26 cellular contexts compared by ENCODE assay signal in the genomic region with DNA sequence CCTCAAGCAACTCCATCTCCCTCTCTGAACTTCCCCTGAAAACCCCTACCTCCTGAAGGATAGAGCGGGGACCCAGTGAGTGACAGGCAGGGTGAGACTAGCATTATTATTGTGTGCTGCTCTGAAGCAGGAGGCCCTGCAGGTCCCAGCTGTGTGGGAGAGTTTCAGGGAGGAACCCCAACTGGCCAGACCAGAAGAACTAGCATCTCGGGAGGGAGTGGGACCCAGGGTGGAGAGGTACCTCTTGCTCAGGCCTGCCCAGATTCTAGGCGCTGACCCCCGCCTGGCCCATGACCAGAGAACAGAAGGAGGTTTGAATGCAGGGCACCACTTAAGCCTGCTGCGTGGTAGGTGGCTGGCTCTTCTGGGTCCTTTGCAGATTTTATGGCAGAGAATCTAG. TPM values are rescaled to one million over a fixed set of nuclear protein-coding genes. Genes with fewer than 3 reads are reported as not detected.
DNase-seq lines count a peak whose midpoint lies in the region; ATAC-seq, FAIRE-seq and TF ChIP-seq lines count a peak whose summit lies in the region.
"Had no signal": no experiment of that assay in that cellular context is flagged by ENCODE, and none has a peak within 500 bp of the region (broad histone marks: within the 10 kb centered on the region; RNA-seq: fewer than 3 reads in every experiment).

No MANE protein-coding gene starts in this region.

- POLR2A ChIA-PET in activated CD8-positive, alpha-beta T cell treated with anti-CD3 and anti-CD28 coated beads for 36 hours (lab: Charles Lee), result no interaction called here
- POLR2A ChIA-PET in activated CD8-positive, alpha-beta T cell treated with anti-CD3 and anti-CD28 coated beads, Interleukin-2, amount 10 ng/mL, durations not matched to agents 7 days and 5 days (lab: Charles Lee), result no interaction called here
- POLR2A ChIA-PET in K562 (lab: Yijun Ruan, JAX), result no interaction called here
- POLR2A ChIA-PET in Caco-2 (lab: Charles Lee), result no interaction called here

- CTCF ChIA-PET in activated CD8-positive, alpha-beta T cell treated with anti-CD3 and anti-CD28 coated beads for 36 hours (lab: Charles Lee), result interaction anchor here (1.2 kb wide), 2 partner anchors 12 to 49 kb away, joined by 3 read pairs; no protein-coding TSS in a partner anchor
- CTCF ChIA-PET in activated CD8-positive, alpha-beta T cell treated with anti-CD3 and anti-CD28 coated beads, Interleukin-2, amount 10 ng/mL, durations not matched to agents 7 days and 5 days (lab: Charles Lee), result no interaction called here
- CTCF ChIA-PET in K562 (lab: Yijun Ruan, JAX; ENCODE audit: low intra/inter-chr PET ratio), result no interaction called here
- CTCF ChIA-PET in Caco-2 (lab: Charles Lee), result no interaction called here

- H3K9ac ChIP-seq in K562 (ENCODE audit: insufficient read depth in 1 of 2, low read depth in 2 of 2, low read length in 2 of 2), result peak overlapping the region in 1 of 2 experiments; percentile 61; a peak in 1 of 4 replicates

- no peak for TF ChIP-seq EP300 in K562 (IDR thresholded peaks at IDR 0.05; ENCODE audit: low read length)

- FAIRE-seq in K562 (lab: Jason Lieb, UNC), result no peak
- FAIRE-seq: endothelial cell of umbilical vein, H54, kidney, TTC549 had no signal

- 43% methylated on average over 5 of the region's 5 CpGs for WGBS in K562 (ENCODE audit: insufficient coverage, low coverage, missing lambda C conversion rate)

- H3K9me3 Mint-ChIP-seq in activated CD8-positive, alpha-beta T cell treated with anti-CD3 and anti-CD28 coated beads for 36 hours, result no peaks in the 10 kb centered on the region
- no peaks in the 10 kb centered on the region for H3K9me3 Mint-ChIP-seq in activated CD8-positive, alpha-beta T cell treated with anti-CD3 and anti-CD28 coated beads, Interleukin-2, amount 10 ng/mL, durations not matched to agents 7 days and 5 days (ENCODE audit: insufficient read depth)
- H3K9me3 Mint-ChIP-seq in Caco-2 (ENCODE audit: unreplicated experiment), result no peaks in the 10 kb centered on the region

- H3K79me2 ChIP-seq in K562 (ENCODE audit: control insufficient read depth, insufficient read depth, low read length) (no peaks in the 10 kb centered on the region), osteoblast (ENCODE audit: insufficient read depth, low read length) (no peaks in the 10 kb centered on the region)

- H3K4me2 ChIP-seq in K562 (ENCODE audit: insufficient read depth, low read length) (no peak overlapping the region), osteoblast (ENCODE audit: insufficient read depth, low read length) (no peak overlapping the region)

- no peak for ATAC-seq in activated CD8-positive, alpha-beta T cell treated with anti-CD3 and anti-CD28 coated beads for 36 hours
- ATAC-seq in activated CD8-positive, alpha-beta T cell treated with anti-CD3 and anti-CD28 coated beads, Interleukin-2, amount 10 ng/mL, durations not matched to agents 7 days and 5 days, result no peak
- no peak for ATAC-seq in K562
- ATAC-seq: Right ventricle myocardium inferior had no signal

- H4K20me1 ChIP-seq in K562 (replicated peaks; ENCODE audit: control insufficient read depth, insufficient read depth, low read length) (0 out of 2 replicates have a peak, but pooled peaks cover 3% of the 10 kb centered on the region), osteoblast (ENCODE audit: insufficient read depth, low read length) (no peaks in the 10 kb centered on the region)

- BruUV-seq in K562 (replicated peaks; lab: Mats Ljungman, UMichigan) (no TSS peak), Caco-2 (replicated peaks; lab: Mats Ljungman, UMichigan) (no TSS peak)

- no peak for DNase-seq in activated CD8-positive, alpha-beta T cell treated with anti-CD3 and anti-CD28 coated beads for 36 hours
- DNase-seq in activated CD8-positive, alpha-beta T cell treated with anti-CD3 and anti-CD28 coated beads, Interleukin-2, amount 10 ng/mL, durations not matched to agents 7 days and 5 days, result no peak
- DNase-seq in K562 (ENCODE audit: extremely low read depth in 1 of 4, low spot score in 3 of 4) (no peak), osteoblast (ENCODE audit: insufficient read length, low spot score, missing footprints) (peak; percentile 4), DMS53 treated with DMSO at 0.1 percent for 48 hours (lab: John Stamatoyannopoulos, UW; ENCODE audit: unreplicated experiment) (no peak), Caco-2 (no peak)
- DNase-seq: 8988T; activated CD4-positive, alpha-beta T cell treated with anti-CD3 and anti-CD28 coated beads for 1 hour; adrenal gland; AML-193; cortex of kidney; foreskin melanocyte; KG1; MV-4-11; NCI-H1694 treated with DMSO at 0.1 percent for 48 hours; substantia nigra; uterus had no signal

- TF ChIP-seq RAD21 in K562 (CRISPR knock-in tag; conservative IDR thresholded peaks at IDR 0.05 in 1 of 2, IDR thresholded peaks at IDR 0.05 in 1 of 2), result no peak

- H3K4me3 ChIP-seq in K562 (no peak overlapping the region), osteoblast (ENCODE audit: insufficient read depth, low read length) (no peak overlapping the region), Caco-2 (ENCODE audit: low read depth, low read length) (no peak overlapping the region)
- H3K4me3 ChIP-seq: adrenal gland, breast epithelium, uterus had no signal

- H2AFZ ChIP-seq in K562 (ENCODE audit: low read depth, low read length), result no peak overlapping the region
- peak overlapping the region; percentile 57 for H2AFZ ChIP-seq in osteoblast (ENCODE audit: low read length)

- H3K36me3 ChIP-seq in K562 (ENCODE audit: control insufficient read depth, insufficient read depth, low read length) (no peaks in the 10 kb centered on the region), osteoblast (ENCODE audit: insufficient read depth, low read length) (no peaks in the 10 kb centered on the region), Caco-2 (ENCODE audit: control insufficient read depth, insufficient read depth, low read length) (no peaks in the 10 kb centered on the region)
- H3K36me3 ChIP-seq: adrenal gland, breast epithelium, uterus had no signal

- peaks cover 7 to 20% of the 10 kb centered on the region in 2 experiments for H3K4me1 ChIP-seq in K562 (replicated peaks in 1 of 2; ENCODE audit: control insufficient read depth in 2 of 2, insufficient read depth in 2 of 2, low read length in 2 of 2)
- peaks cover 26% of the 10 kb centered on the region for H3K4me1 ChIP-seq in osteoblast (ENCODE audit: insufficient read depth, low read length)
- peaks cover 12% of the 10 kb centered on the region for H3K4me1 ChIP-seq in Caco-2
- H3K4me1 ChIP-seq: breast epithelium, uterus had no signal

- intact Hi-C loops in activated CD8-positive, alpha-beta T cell treated with anti-CD3 and anti-CD28 coated beads for 36 hours (cut with micrococcal nuclease), result no loop called here
- intact Hi-C loops in K562 (cut with micrococcal nuclease) (no loop called here), Caco-2 (cut with micrococcal nuclease; ENCODE audit: unreplicated experiment) (no loop called here)

- no peak for TF ChIP-seq CTCF in activated CD8-positive, alpha-beta T cell treated with anti-CD3 and anti-CD28 coated beads for 36 hours (IDR thresholded peaks at IDR 0.05)
- TF ChIP-seq CTCF in K562 (IDR thresholded peaks at IDR 0.05 in 2 of 3, conservative IDR thresholded peaks at IDR 0.05 in 1 of 3; ENCODE audit: insufficient read depth in 2 of 3, low read depth in 1 of 3, low read length in 3 of 3), result no peak
- no peak for TF ChIP-seq CTCF in osteoblast (IDR thresholded peaks at IDR 0.05; ENCODE audit: extremely low read depth, low read depth, low read length)
- no peak for TF ChIP-seq CTCF in Caco-2 (IDR thresholded peaks at IDR 0.05; ENCODE audit: insufficient read depth in 1 of 2, low read depth in 1 of 2, low read length in 1 of 2, severe bottlenecking in 1 of 2, unreplicated experiment in 1 of 2)

- H3K9me3 ChIP-seq in K562 (replicated peaks; ENCODE audit: control insufficient read depth, insufficient read depth, low read depth, low read length) (no peaks in the 10 kb centered on the region), osteoblast (ENCODE audit: low read depth, low read length) (no peaks in the 10 kb centered on the region), Caco-2 (no peaks in the 10 kb centered on the region)
- H3K9me3 ChIP-seq: adrenal gland, breast epithelium, uterus had no signal

- H3K27ac Mint-ChIP-seq in activated CD8-positive, alpha-beta T cell treated with anti-CD3 and anti-CD28 coated beads for 36 hours, result peak overlapping the region; percentile 13
- H3K27ac Mint-ChIP-seq in activated CD8-positive, alpha-beta T cell treated with anti-CD3 and anti-CD28 coated beads, Interleukin-2, amount 10 ng/mL, durations not matched to agents 7 days and 5 days, result no peak overlapping the region
- H3K27ac Mint-ChIP-seq in Caco-2 (ENCODE audit: unreplicated experiment), result no peak overlapping the region

- no peaks in the 10 kb centered on the region for H3K9me1 ChIP-seq in K562 (ENCODE audit: control insufficient read depth, insufficient read depth, low read length)

- H3K36me3 Mint-ChIP-seq in activated CD8-positive, alpha-beta T cell treated with anti-CD3 and anti-CD28 coated beads for 36 hours (ENCODE audit: low read depth), result peaks cover 6% of the 10 kb centered on the region
- H3K36me3 Mint-ChIP-seq in activated CD8-positive, alpha-beta T cell treated with anti-CD3 and anti-CD28 coated beads, Interleukin-2, amount 10 ng/mL, durations not matched to agents 7 days and 5 days (ENCODE audit: low read depth), result peaks cover 4% of the 10 kb centered on the region
- H3K36me3 Mint-ChIP-seq in Caco-2 (ENCODE audit: insufficient read depth, unreplicated experiment), result peaks cover 15% of the 10 kb centered on the region

- no peak overlapping the region for H3K27ac ChIP-seq in K562 (ENCODE audit: extremely low read depth, low read depth, low read length)
- H3K27ac ChIP-seq in osteoblast (ENCODE audit: low read depth, low read length), result no peak overlapping the region
- H3K27ac ChIP-seq: adrenal gland, breast epithelium, uterus had no signal

- H3K27me3 ChIP-seq in K562 (ENCODE audit: control insufficient read depth in 2 of 2, insufficient read depth in 2 of 2, low read length in 2 of 2) (no peaks in the 10 kb centered on the region), osteoblast (ENCODE audit: insufficient read depth, low read length) (no peaks in the 10 kb centered on the region), Caco-2 (replicated peaks; ENCODE audit: control insufficient read depth, insufficient read depth, low read length) (no peaks in the 10 kb centered on the region)
- H3K27me3 ChIP-seq: adrenal gland, breast epithelium, uterus had no signal

- in situ Hi-C loops in K562 (cut with MboI), result no loop called here

- H3K4me3 Mint-ChIP-seq in activated CD8-positive, alpha-beta T cell treated with anti-CD3 and anti-CD28 coated beads for 36 hours, result no peak overlapping the region
- no peak overlapping the region for H3K4me3 Mint-ChIP-seq in activated CD8-positive, alpha-beta T cell treated with anti-CD3 and anti-CD28 coated beads, Interleukin-2, amount 10 ng/mL, durations not matched to agents 7 days and 5 days
- no peak overlapping the region for H3K4me3 Mint-ChIP-seq in Caco-2 (ENCODE audit: unreplicated experiment)

- no peaks in the 10 kb centered on the region for H3K27me3 Mint-ChIP-seq in activated CD8-positive, alpha-beta T cell treated with anti-CD3 and anti-CD28 coated beads for 36 hours
- H3K27me3 Mint-ChIP-seq in activated CD8-positive, alpha-beta T cell treated with anti-CD3 and anti-CD28 coated beads, Interleukin-2, amount 10 ng/mL, durations not matched to agents 7 days and 5 days (ENCODE audit: low read depth), result no peaks in the 10 kb centered on the region
- no peaks in the 10 kb centered on the region for H3K27me3 Mint-ChIP-seq in Caco-2 (ENCODE audit: insufficient read depth, unreplicated experiment)

- TF ChIP-seq POLR2A in K562 (conservative IDR thresholded peaks at IDR 0.05), result no peak

- H3K4me1 Mint-ChIP-seq in activated CD8-positive, alpha-beta T cell treated with anti-CD3 and anti-CD28 coated beads for 36 hours (ENCODE audit: low read depth), result peaks cover 61% of the 10 kb centered on the region
- H3K4me1 Mint-ChIP-seq in activated CD8-positive, alpha-beta T cell treated with anti-CD3 and anti-CD28 coated beads, Interleukin-2, amount 10 ng/mL, durations not matched to agents 7 days and 5 days (ENCODE audit: low read depth), result peaks cover 47% of the 10 kb centered on the region
- peaks cover 7% of the 10 kb centered on the region for H3K4me1 Mint-ChIP-seq in Caco-2 (ENCODE audit: low read depth, unreplicated experiment)

RNA-seq across cellular contexts. Expression of a gene that starts 5.7 kb away (rescaled TPM):
- total RNA-seq in activated CD8-positive, alpha-beta T cell treated with anti-CD3 and anti-CD28 coated beads for 36 hours, result 1 to 10 TPM; 4.4 to 4.9 TPM
- total RNA-seq in activated CD8-positive, alpha-beta T cell treated with anti-CD3 and anti-CD28 coated beads, Interleukin-2, amount 10 ng/mL, durations not matched to agents 7 days and 5 days, result 1 to 10 TPM in 1 of 2 experiments, under 1 TPM in 1; 0.68 to 1.1 TPM
- total RNA-seq in K562 (2011; cell fraction: chromatin; rRNA removed; ENCODE audit: low replicate concordance), result 0.81 TPM in 1 of 2 replicates, not detected in the other
- 0.26 and 0.67 TPM in 2 replicates for total RNA-seq in K562 (2011; cell fraction: nucleolus; rRNA removed)
- 0.44 TPM in 1 of 2 replicates, not detected in the other for total RNA-seq in K562 (2011; cell fraction: nucleoplasm; rRNA removed)
- 0.18 and 0.20 TPM in 2 replicates for total RNA-seq in K562 (2014; rRNA removed)
- total RNA-seq in K562 (2014; rRNA removed; fragmentation: Illumina TruSeq; extraction: Trizol), result not detected in 2 replicates
- total RNA-seq in K562 (2015; rRNA removed; fragmentation: Illumina TruSeq; extraction: Trizol), result 0.22 TPM in 1 of 2 replicates, not detected in the other
- 0.31 and 0.33 TPM in 2 replicates for total RNA-seq in K562 (2021)
- 0.28 and 0.64 TPM in 2 replicates for polyA plus RNA-seq in K562 (2011; rRNA removed)
- polyA plus RNA-seq in K562 (2011; cell fraction: cytosol; rRNA removed), result 0.74 and 2.1 TPM in 2 replicates
- polyA plus RNA-seq in K562 (2011; cell fraction: nucleus; rRNA removed), result 1.2 and 1.6 TPM in 2 replicates
- 0.51 and 0.73 TPM in 2 replicates for polyA plus RNA-seq in K562 (2012)
- polyA plus RNA-seq in K562 (2014; fragmentation: Illumina TruSeq; extraction: Trizol), result 0.26 and 0.27 TPM in 2 replicates
- under 1 TPM; 0.04 to 0.06 TPM for polyA plus RNA-seq in K562 (2014; fragmentation: Nextera tagmentation; extraction: Ambion mirVana)
- 0.17 and 0.19 TPM in 2 replicates for polyA plus RNA-seq in K562 (2014; rRNA removed)
- polyA minus RNA-seq in K562 (2011; rRNA and poly(A)+ RNA removed), result 0.11 and 0.12 TPM in 2 replicates
- not detected in 2 replicates for polyA minus RNA-seq in K562 (2011; cell fraction: cytosol; rRNA and poly(A)+ RNA removed)
- polyA minus RNA-seq in K562 (2011; cell fraction: nucleus; rRNA and poly(A)+ RNA removed), result 0.56 and 0.67 TPM in 2 replicates
- total RNA-seq in osteoblast, result 0.88 TPM in 1 of 2 replicates, not detected in the other
- 1.3 and 2.2 TPM in 2 replicates for total RNA-seq in Caco-2 (2022)
- total RNA-seq: endothelial cell of umbilical vein had no signal

RNA-seq across cellular contexts. Expression of a gene that starts 33.5 kb away (rescaled TPM):
- 10 to 100 TPM; 14.7 to 17.5 TPM for total RNA-seq in activated CD8-positive, alpha-beta T cell treated with anti-CD3 and anti-CD28 coated beads for 36 hours
- total RNA-seq in activated CD8-positive, alpha-beta T cell treated with anti-CD3 and anti-CD28 coated beads, Interleukin-2, amount 10 ng/mL, durations not matched to agents 7 days and 5 days, result 10 to 100 TPM; 14.9 to 15.5 TPM
- total RNA-seq in K562 (2011; cell fraction: chromatin; rRNA removed; ENCODE audit: low replicate concordance), result 14.2 and 34.8 TPM in 2 replicates
- total RNA-seq in K562 (2011; cell fraction: nucleolus; rRNA removed), result 26.8 and 32.0 TPM in 2 replicates
- 21.6 and 22.4 TPM in 2 replicates for total RNA-seq in K562 (2011; cell fraction: nucleoplasm; rRNA removed)
- 23.5 and 28.0 TPM in 2 replicates for total RNA-seq in K562 (2014; rRNA removed)
- total RNA-seq in K562 (2014; rRNA removed; fragmentation: Illumina TruSeq; extraction: Trizol), result 1.1 and 1.6 TPM in 2 replicates
- 5.4 and 6.4 TPM in 2 replicates for total RNA-seq in K562 (2015; rRNA removed; fragmentation: Illumina TruSeq; extraction: Trizol)
- total RNA-seq in K562 (2021), result 11.8 and 12.7 TPM in 2 replicates
- 3.5 and 6.1 TPM in 2 replicates for polyA plus RNA-seq in K562 (2011; rRNA removed)
- polyA plus RNA-seq in K562 (2011; cell fraction: cytosol; rRNA removed), result 4.1 and 7.2 TPM in 2 replicates
- polyA plus RNA-seq in K562 (2011; cell fraction: nucleus; rRNA removed), result 14.5 and 21.6 TPM in 2 replicates
- 6.0 and 10.5 TPM in 2 replicates for polyA plus RNA-seq in K562 (2012)
- polyA plus RNA-seq in K562 (2014; fragmentation: Illumina TruSeq; extraction: Trizol), result 3.9 and 6.7 TPM in 2 replicates
- polyA plus RNA-seq in K562 (2014; fragmentation: Nextera tagmentation; extraction: Ambion mirVana), result under 1 TPM; 0.04 to 0.06 TPM
- 5.2 and 11.4 TPM in 2 replicates for polyA plus RNA-seq in K562 (2014; rRNA removed)
- 2.2 and 2.6 TPM in 2 replicates for polyA minus RNA-seq in K562 (2011; rRNA and poly(A)+ RNA removed)
- 6.7 and 8.9 TPM in 2 replicates for polyA minus RNA-seq in K562 (2011; cell fraction: cytosol; rRNA and poly(A)+ RNA removed)
- 11.0 and 13.3 TPM in 2 replicates for polyA minus RNA-seq in K562 (2011; cell fraction: nucleus; rRNA and poly(A)+ RNA removed)
- total RNA-seq in osteoblast, result 10.9 and 12.1 TPM in 2 replicates
- 33.1 and 35.7 TPM in 2 replicates for total RNA-seq in Caco-2 (2022)

RNA-seq across cellular contexts. Expression of a gene that starts 55.9 kb away (rescaled TPM):
- total RNA-seq in activated CD8-positive, alpha-beta T cell treated with anti-CD3 and anti-CD28 coated beads for 36 hours, result 10 to 100 TPM; 50.9 to 57.1 TPM
- 10 to 100 TPM; 67.9 to 69.1 TPM for total RNA-seq in activated CD8-positive, alpha-beta T cell treated with anti-CD3 and anti-CD28 coated beads, Interleukin-2, amount 10 ng/mL, durations not matched to agents 7 days and 5 days
- 5.9 and 15.8 TPM in 2 replicates for total RNA-seq in K562 (2011; cell fraction: chromatin; rRNA removed; ENCODE audit: low replicate concordance)
- 20.1 and 21.7 TPM in 2 replicates for total RNA-seq in K562 (2011; cell fraction: nucleolus; rRNA removed)
- total RNA-seq in K562 (2011; cell fraction: nucleoplasm; rRNA removed), result 11.6 and 14.7 TPM in 2 replicates
- total RNA-seq in K562 (2014; rRNA removed) (15.7 and 17.1 TPM in 2 replicates), K562 (2014; rRNA removed; fragmentation: Illumina TruSeq; extraction: Trizol) (5.2 and 5.9 TPM in 2 replicates), K562 (2015; rRNA removed; fragmentation: Illumina TruSeq; extraction: Trizol) (8.8 and 10.2 TPM in 2 replicates), K562 (2021) (9.1 and 13.0 TPM in 2 replicates), osteoblast (42.7 and 52.1 TPM in 2 replicates), Caco-2 (2022) (39.6 and 42.5 TPM in 2 replicates)
- polyA plus RNA-seq in K562 (2011; rRNA removed) (17.3 and 28.5 TPM in 2 replicates), K562 (2014; fragmentation: Illumina TruSeq; extraction: Trizol) (10.2 and 13.8 TPM in 2 replicates), K562 (2014; fragmentation: Nextera tagmentation; extraction: Ambion mirVana) (1 to 10 TPM; 2.9 to 5.4 TPM), K562 (2014; rRNA removed) (19.1 and 21.0 TPM in 2 replicates)
- polyA plus RNA-seq in K562 (2011; cell fraction: cytosol; rRNA removed), result 36.7 and 38.1 TPM in 2 replicates
- 28.8 and 29.7 TPM in 2 replicates for polyA plus RNA-seq in K562 (2011; cell fraction: nucleus; rRNA removed)
- polyA plus RNA-seq in K562 (2012), result 15.5 and 28.0 TPM in 2 replicates
- polyA minus RNA-seq in K562 (2011; rRNA and poly(A)+ RNA removed), result 12.5 and 13.7 TPM in 2 replicates
- polyA minus RNA-seq in K562 (2011; cell fraction: cytosol; rRNA and poly(A)+ RNA removed), result 9.9 and 10.0 TPM in 2 replicates
- 10.8 and 14.2 TPM in 2 replicates for polyA minus RNA-seq in K562 (2011; cell fraction: nucleus; rRNA and poly(A)+ RNA removed)

RNA-seq across cellular contexts. Expression of a gene that starts 56.4 kb away (rescaled TPM):
- total RNA-seq in activated CD8-positive, alpha-beta T cell treated with anti-CD3 and anti-CD28 coated beads for 36 hours, result not detected
- not detected for total RNA-seq in activated CD8-positive, alpha-beta T cell treated with anti-CD3 and anti-CD28 coated beads, Interleukin-2, amount 10 ng/mL, durations not matched to agents 7 days and 5 days
- total RNA-seq in K562 (2011; cell fraction: chromatin; rRNA removed; ENCODE audit: low replicate concordance), result not detected in 2 replicates
- not detected in 2 replicates for total RNA-seq in K562 (2011; cell fraction: nucleolus; rRNA removed)
- not detected in 2 replicates for total RNA-seq in K562 (2011; cell fraction: nucleoplasm; rRNA removed)
- total RNA-seq in K562 (2014; rRNA removed) (not detected in 2 replicates), K562 (2014; rRNA removed; fragmentation: Illumina TruSeq; extraction: Trizol) (not detected in 2 replicates), K562 (2015; rRNA removed; fragmentation: Illumina TruSeq; extraction: Trizol) (not detected in 2 replicates), K562 (2021) (not detected in 2 replicates), osteoblast (not detected in 2 replicates), Caco-2 (2022) (not detected in 2 replicates)
- polyA plus RNA-seq in K562 (2011; rRNA removed) (not detected in 2 replicates), K562 (2014; fragmentation: Illumina TruSeq; extraction: Trizol) (not detected in 2 replicates), K562 (2014; fragmentation: Nextera tagmentation; extraction: Ambion mirVana) (under 1 TPM; 0.10 to 0.14 TPM), K562 (2014; rRNA removed) (0.36 TPM in 1 of 2 replicates, not detected in the other)
- 0.07 TPM in 1 of 2 replicates, not detected in the other for polyA plus RNA-seq in K562 (2011; cell fraction: cytosol; rRNA removed)
- polyA plus RNA-seq in K562 (2011; cell fraction: nucleus; rRNA removed), result not detected in 2 replicates
- polyA plus RNA-seq in K562 (2012), result 0.25 TPM in 1 of 2 replicates, not detected in the other
- polyA minus RNA-seq in K562 (2011; rRNA and poly(A)+ RNA removed), result not detected in 2 replicates
- polyA minus RNA-seq in K562 (2011; cell fraction: cytosol; rRNA and poly(A)+ RNA removed), result not detected in 2 replicates
- polyA minus RNA-seq in K562 (2011; cell fraction: nucleus; rRNA and poly(A)+ RNA removed), result not detected in 2 replicates
- total RNA-seq: adrenal gland, breast epithelium, Daoy, endothelial cell of umbilical vein, kidney, lung microvascular endothelial cell, osteocyte, Right ventricle myocardium inferior, uterus had no signal
- polyA plus RNA-seq: adrenal gland, endothelial cell of umbilical vein had no signal
